2 cellular contexts compared by ENCODE assay signal in the genomic region with DNA sequence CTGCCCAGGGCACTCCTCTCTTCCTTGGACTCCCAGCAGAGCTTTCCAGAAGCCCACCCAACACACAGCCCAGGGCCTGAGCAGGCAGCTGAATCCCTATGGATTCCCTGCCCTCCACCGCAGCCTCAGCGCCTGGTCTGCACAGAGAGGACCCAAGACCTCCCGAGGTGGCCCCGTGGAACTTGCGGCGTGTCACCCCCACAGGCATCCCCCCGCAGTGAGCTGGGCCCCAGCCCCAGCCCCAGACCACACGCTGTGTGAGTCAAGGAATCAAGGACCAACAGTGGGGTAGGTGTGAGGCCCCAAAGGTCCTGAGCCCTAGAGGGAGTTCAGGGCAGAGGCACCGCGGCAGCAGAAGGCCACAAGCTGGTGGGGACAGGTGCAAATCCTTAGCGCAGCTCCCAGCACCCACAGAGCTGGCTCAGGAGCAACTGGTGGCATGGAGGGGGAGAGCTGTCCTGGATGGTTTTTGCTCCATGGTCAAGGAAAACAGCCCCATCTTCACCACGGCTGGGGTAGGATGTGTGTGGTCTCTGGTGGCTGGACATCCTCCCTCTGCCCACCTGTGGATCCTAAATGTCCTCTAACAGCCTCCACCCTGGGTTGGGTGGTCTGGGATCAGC.
TF ChIP-seq lines count a peak whose summit lies in the region.

No MANE protein-coding gene starts in this region.

TF ChIP-seq in SK-N-SH, 30 proteins besides CTCF, POLR2A, EP300 and RAD21:
- TF ChIP-seq, protein P1, sequence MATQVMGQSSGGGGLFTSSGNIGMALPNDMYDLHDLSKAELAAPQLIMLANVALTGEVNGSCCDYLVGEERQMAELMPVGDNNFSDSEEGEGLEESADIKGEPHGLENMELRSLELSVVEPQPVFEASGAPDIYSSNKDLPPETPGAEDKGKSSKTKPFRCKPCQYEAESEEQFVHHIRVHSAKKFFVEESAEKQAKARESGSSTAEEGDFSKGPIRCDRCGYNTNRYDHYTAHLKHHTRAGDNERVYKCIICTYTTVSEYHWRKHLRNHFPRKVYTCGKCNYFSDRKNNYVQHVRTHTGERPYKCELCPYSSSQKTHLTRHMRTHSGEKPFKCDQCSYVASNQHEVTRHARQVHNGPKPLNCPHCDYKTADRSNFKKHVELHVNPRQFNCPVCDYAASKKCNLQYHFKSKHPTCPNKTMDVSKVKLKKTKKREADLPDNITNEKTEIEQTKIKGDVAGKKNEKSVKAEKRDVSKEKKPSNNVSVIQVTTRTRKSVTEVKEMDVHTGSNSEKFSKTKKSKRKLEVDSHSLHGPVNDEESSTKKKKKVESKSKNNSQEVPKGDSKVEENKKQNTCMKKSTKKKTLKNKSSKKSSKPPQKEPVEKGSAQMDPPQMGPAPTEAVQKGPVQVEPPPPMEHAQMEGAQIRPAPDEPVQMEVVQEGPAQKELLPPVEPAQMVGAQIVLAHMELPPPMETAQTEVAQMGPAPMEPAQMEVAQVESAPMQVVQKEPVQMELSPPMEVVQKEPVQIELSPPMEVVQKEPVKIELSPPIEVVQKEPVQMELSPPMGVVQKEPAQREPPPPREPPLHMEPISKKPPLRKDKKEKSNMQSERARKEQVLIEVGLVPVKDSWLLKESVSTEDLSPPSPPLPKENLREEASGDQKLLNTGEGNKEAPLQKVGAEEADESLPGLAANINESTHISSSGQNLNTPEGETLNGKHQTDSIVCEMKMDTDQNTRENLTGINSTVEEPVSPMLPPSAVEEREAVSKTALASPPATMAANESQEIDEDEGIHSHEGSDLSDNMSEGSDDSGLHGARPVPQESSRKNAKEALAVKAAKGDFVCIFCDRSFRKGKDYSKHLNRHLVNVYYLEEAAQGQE (IDR thresholded peaks at IDR 0.05; ENCODE audit: low read depth, low read length): no peak
- TF ChIP-seq, protein P2, sequence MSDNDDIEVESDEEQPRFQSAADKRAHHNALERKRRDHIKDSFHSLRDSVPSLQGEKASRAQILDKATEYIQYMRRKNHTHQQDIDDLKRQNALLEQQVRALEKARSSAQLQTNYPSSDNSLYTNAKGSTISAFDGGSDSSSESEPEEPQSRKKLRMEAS (IDR thresholded peaks at IDR 0.05; ENCODE audit: low read depth): no peak
- TF ChIP-seq RFX5 (IDR thresholded peaks at IDR 0.05; ENCODE audit: low read length): no peak

TF ChIP-seq in liver, 16 proteins besides CTCF, POLR2A, EP300 and RAD21:
- TF ChIP-seq, protein P1 (IDR thresholded peaks at IDR 0.05): no peak
- TF ChIP-seq HNF4G (IDR thresholded peaks at IDR 0.05) (no peak), HNF4A (conservative IDR thresholded peaks at IDR 0.05) (no peak), ZBTB33 (IDR thresholded peaks at IDR 0.05) (no peak)
- TF ChIP-seq, protein P3, sequence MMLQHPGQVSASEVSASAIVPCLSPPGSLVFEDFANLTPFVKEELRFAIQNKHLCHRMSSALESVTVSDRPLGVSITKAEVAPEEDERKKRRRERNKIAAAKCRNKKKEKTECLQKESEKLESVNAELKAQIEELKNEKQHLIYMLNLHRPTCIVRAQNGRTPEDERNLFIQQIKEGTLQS (IDR thresholded peaks at IDR 0.05): no peak
